ENCODE assay signal across 28 cellular contexts in the genomic region with DNA sequence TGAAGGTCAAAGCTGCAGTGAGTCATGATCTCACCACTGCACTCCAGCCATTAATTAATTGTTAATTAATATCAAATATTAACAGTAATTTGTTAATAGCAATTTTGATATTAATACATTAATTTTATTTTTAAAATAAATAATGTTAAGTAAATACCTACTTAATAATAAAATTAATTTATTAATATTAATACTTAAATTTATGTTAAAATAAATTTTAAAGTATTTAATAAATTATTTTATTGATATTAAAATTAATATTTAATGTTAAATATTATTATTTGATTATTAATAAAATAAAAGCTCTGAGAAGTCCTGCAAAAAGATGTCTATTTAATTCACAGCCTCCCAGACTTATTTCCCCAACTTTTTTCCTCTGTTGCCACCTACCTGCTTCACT. TPM values are rescaled to one million over a fixed set of nuclear protein-coding genes. Genes with fewer than 3 reads are reported as not detected.
"Had no signal": no experiment of that assay in that cellular context is flagged by ENCODE, and none has a peak within 500 bp of the region (broad histone marks: within the 10 kb centered on the region; RNA-seq: fewer than 3 reads in every experiment).

No MANE protein-coding gene starts in this region.

- H3K4me1 ChIP-seq: adrenal gland, body of pancreas, breast epithelium had no signal

- FAIRE-seq: astrocyte had no signal

- H2AFZ ChIP-seq: PC-9 had no signal

- H3K4me3 ChIP-seq: adrenal gland, body of pancreas, breast epithelium, PC-9 had no signal

- H3K27me3 ChIP-seq: adrenal gland, body of pancreas, breast epithelium had no signal

- H3K36me3 Mint-ChIP-seq: activated naive CD4-positive, alpha-beta T cell treated with anti-CD3 and anti-CD28 coated beads, Interleukin-2, amount 50 U/mL, for 72 hours had no signal

- H3K9me3 Mint-ChIP-seq: activated CD4-positive, alpha-beta T cell treated with anti-CD3 and anti-CD28 coated beads, Interleukin-2, amount 10 ng/mL, durations not matched to agents 24 days and 14 days; activated CD8-positive, alpha-beta T cell treated with anti-CD3 and anti-CD28 coated beads for 36 hours; activated naive CD4-positive, alpha-beta T cell treated with anti-CD3 and anti-CD28 coated beads for 36 hours; activated naive CD4-positive, alpha-beta T cell treated with anti-CD3 and anti-CD28 coated beads, Interleukin-2, amount 50 U/mL, for 72 hours; activated T-cell treated with anti-CD3 and anti-CD28 coated beads, Interleukin-2, amount 50 U/mL, for 72 hours; activated T-helper 2 cell treated with anti-CD3 and anti-CD28 coated beads, Interferon-gamma antibody, Interleukin-2, Interleukin-4, amounts not matched to agents 10 μg/mL and 5 μg/mL and 100 μg/mL, durations not matched to agents 14 hours and 24 hours and 36 hours had no signal

- H3K9me3 ChIP-seq: adrenal gland, body of pancreas, breast epithelium had no signal

- DNase-seq: activated CD4-positive, alpha-beta T cell treated with anti-CD3 and anti-CD28 coated beads, Interleukin-2, amount 10 ng/mL, durations not matched to agents 24 days and 14 days; activated CD4-positive, alpha-beta T cell treated with anti-CD3 and anti-CD28 coated beads, Interleukin-2, amount 50 U/mL, for 4 hours; activated CD8-positive, alpha-beta T cell treated with anti-CD3 and anti-CD28 coated beads for 36 hours; activated gamma-delta T cell; activated naive CD4-positive, alpha-beta T cell treated with anti-CD3 and anti-CD28 coated beads for 36 hours; activated T-cell treated with anti-CD3 and anti-CD28 coated beads, Interleukin-2, amount 50 U/mL, for 1 hour; activated T-cell treated with anti-CD3 and anti-CD28 coated beads, Interleukin-2, amount 50 U/mL, for 72 hours; adrenal gland; body of pancreas; NCI-H1092 treated with DMSO at 0.1 percent for 48 hours; NCI-H146; NCI-H187; NCI-H2029 treated with DMSO at 0.1 percent for 48 hours; NCI-H2171; NCI-H510A; NCI-H526; NCI-H748 treated with DMSO at 0.1 percent for 48 hours; NK-92 treated with Interleukin-12 subunit alpha and Interleukin-12 subunit beta, amount 100 ng/mL, for 24 hours; PC-9; Right ventricle myocardium superior; SW 1271; T-helper 1 cell; T-helper 9 cell; WERI-Rb-1 had no signal

- H3K27me3 Mint-ChIP-seq: activated CD8-positive, alpha-beta T cell treated with anti-CD3 and anti-CD28 coated beads for 36 hours had no signal

- H3K36me3 ChIP-seq: adrenal gland, breast epithelium, WERI-Rb-1 had no signal

- H3K4me1 Mint-ChIP-seq: activated CD4-positive, alpha-beta T cell treated with anti-CD3 and anti-CD28 coated beads, Interleukin-2, amount 10 ng/mL, durations not matched to agents 24 days and 14 days had no signal

- H3K27ac Mint-ChIP-seq: activated CD4-positive, alpha-beta T cell treated with anti-CD3 and anti-CD28 coated beads, Interleukin-2, amount 10 ng/mL, durations not matched to agents 24 days and 14 days; activated CD8-positive, alpha-beta T cell treated with anti-CD3 and anti-CD28 coated beads for 36 hours; activated naive CD4-positive, alpha-beta T cell treated with anti-CD3 and anti-CD28 coated beads for 36 hours; activated naive CD4-positive, alpha-beta T cell treated with anti-CD3 and anti-CD28 coated beads, Interleukin-2, amount 50 U/mL, for 72 hours; activated T-cell treated with anti-CD3 and anti-CD28 coated beads, Interleukin-2, amount 50 U/mL, for 72 hours; activated T-helper 2 cell treated with anti-CD3 and anti-CD28 coated beads, Interferon-gamma antibody, Interleukin-2, Interleukin-4, amounts not matched to agents 10 μg/mL and 5 μg/mL and 100 μg/mL, durations not matched to agents 14 hours and 24 hours and 36 hours had no signal

- H3K4me3 Mint-ChIP-seq: activated CD4-positive, alpha-beta T cell treated with anti-CD3 and anti-CD28 coated beads, Interleukin-2, amount 10 ng/mL, durations not matched to agents 24 days and 14 days; activated CD8-positive, alpha-beta T cell treated with anti-CD3 and anti-CD28 coated beads for 36 hours; activated naive CD4-positive, alpha-beta T cell treated with anti-CD3 and anti-CD28 coated beads for 36 hours; activated T-cell treated with anti-CD3 and anti-CD28 coated beads, Interleukin-2, amount 50 U/mL, for 72 hours had no signal

- H3K27ac ChIP-seq: adrenal gland, body of pancreas, breast epithelium, PC-9, WERI-Rb-1 had no signal

- ATAC-seq: activated T-cell treated with anti-CD3 and anti-CD28 coated beads, Interleukin-2, amount 50 U/mL, for 72 hours; body of pancreas had no signal

- H3K4me2 ChIP-seq: PC-9 had no signal

RNA-seq across cellular contexts. Expression of gene TRIM2, which starts 25.1 kb away (rescaled TPM):
- total RNA-seq: activated CD4-positive, alpha-beta T cell treated with anti-CD3 and anti-CD28 coated beads, Interleukin-2, amount 10 ng/mL, durations not matched to agents 24 days and 14 days had no signal
